8 cellular contexts compared by ENCODE assay signal in genomic region chr5:96629774-96630173, GRCh38. TPM values are rescaled to one million over a fixed set of nuclear protein-coding genes. Genes with fewer than 3 reads are reported as not detected.
DNase-seq lines count a peak whose midpoint lies in the region; ATAC-seq lines count a peak whose summit lies in the region.

No MANE protein-coding gene starts in this region.

- peak; percentile 45 for DNase-seq in Caki2 (ENCODE audit: low read depth)
- DNase-seq in NCI-H1436 (lab: John Stamatoyannopoulos, UW) = peak; percentile 5
- peak; percentile 46 for DNase-seq in amniotic stem cell (lab: John Stamatoyannopoulos, UW)
- no peak for DNase-seq in memory B cell (ENCODE audit: low spot score in 2 of 2)
- DNase-seq in activated CD4-positive, alpha-beta T cell treated with anti-CD3 and anti-CD28 coated beads, Interleukin-2, amount 50 U/mL, for 4 hours = no peak
- DNase-seq in activated CD4-positive, alpha-beta T cell treated with anti-CD3 and anti-CD28 coated beads, Interleukin-2, amount 50 U/mL, for 48 hours = no peak
- DNase-seq in activated CD4-positive, alpha-beta T cell treated with anti-CD3 and anti-CD28 coated beads for 36 hours = no peak

- ATAC-seq in memory B cell (ENCODE audit: low read depth) (no peak), HG03521 (IDR thresholded peaks at IDR 0.05; ENCODE audit: unreplicated experiment) (no peak)
- no peak for ATAC-seq in activated CD4-positive, alpha-beta T cell treated with anti-CD3 and anti-CD28 coated beads for 36 hours

- CTCF ChIA-PET in activated CD4-positive, alpha-beta T cell treated with anti-CD3 and anti-CD28 coated beads for 36 hours (lab: Charles Lee) = interaction anchor here (1.1 kb wide), 2 partner anchors 42 to 58 kb away, joined by 3 read pairs; no protein-coding TSS in a partner anchor

- H3K9me3 Mint-ChIP-seq in memory B cell = no peaks in the 10 kb centered on the region
- no peaks in the 10 kb centered on the region for H3K9me3 Mint-ChIP-seq in activated CD4-positive, alpha-beta T cell treated with anti-CD3 and anti-CD28 coated beads for 36 hours (ENCODE audit: low read depth)

- in situ Hi-C loops in Caki2 (cut with HindIII; ENCODE audit: low pct_unique_long_range_greater_than_20kb, low sequenced_read_pairs) = no loop called here

- no peak overlapping the region for H3K4me3 Mint-ChIP-seq in memory B cell
- no peak overlapping the region for H3K4me3 Mint-ChIP-seq in activated CD4-positive, alpha-beta T cell treated with anti-CD3 and anti-CD28 coated beads for 36 hours

- peaks cover 5% of the 10 kb centered on the region for H3K27me3 Mint-ChIP-seq in memory B cell
- H3K27me3 Mint-ChIP-seq in activated CD4-positive, alpha-beta T cell treated with anti-CD3 and anti-CD28 coated beads for 36 hours = peaks cover 6% of the 10 kb centered on the region

- intact Hi-C loops in activated CD4-positive, alpha-beta T cell treated with anti-CD3 and anti-CD28 coated beads for 36 hours (cut with DNase I, micrococcal nuclease) = loop anchor here in 1 of 2 experiments (10.0 kb wide), 1 partner anchor 395 kb away; no protein-coding TSS in a partner anchor

- no peaks in the 10 kb centered on the region for H3K36me3 Mint-ChIP-seq in memory B cell
- H3K36me3 Mint-ChIP-seq in activated CD4-positive, alpha-beta T cell treated with anti-CD3 and anti-CD28 coated beads for 36 hours (ENCODE audit: low read depth) = no peaks in the 10 kb centered on the region

- POLR2A ChIA-PET in activated CD4-positive, alpha-beta T cell treated with anti-CD3 and anti-CD28 coated beads for 36 hours (lab: Charles Lee) = no interaction called here

- peak overlapping the region; percentile 16 for H3K27ac Mint-ChIP-seq in memory B cell
- H3K27ac Mint-ChIP-seq in activated CD4-positive, alpha-beta T cell treated with anti-CD3 and anti-CD28 coated beads for 36 hours = no peak overlapping the region

- H3K4me1 Mint-ChIP-seq in memory B cell = no peaks in the 10 kb centered on the region
- peaks cover 5% of the 10 kb centered on the region for H3K4me1 Mint-ChIP-seq in activated CD4-positive, alpha-beta T cell treated with anti-CD3 and anti-CD28 coated beads for 36 hours

RNA-seq across cellular contexts. Expression of gene CAST, which starts 32.4 kb away (rescaled TPM):
- 54.8 and 63.5 TPM in 2 replicates for total RNA-seq in Caki2 (2014; rRNA removed; shearing (Covaris generic); ENCODE audit: low replicate concordance)
- 100 to 1,000 TPM; 136 to 211 TPM for total RNA-seq in activated CD4-positive, alpha-beta T cell treated with anti-CD3 and anti-CD28 coated beads for 36 hours

Comparison
In these comparisons a context has a peak if more than half of its experiments do, and no peak if none do; other contexts are left out.
1. DNase-seq: peak in Caki2 (single experiment), NCI-H1436 (single experiment) and amniotic stem cell (single experiment); none in memory B cell (0 of 2), activated CD4-positive, alpha-beta T cell treated with anti-CD3 and anti-CD28 coated beads, Interleukin-2, amount 50 U/mL, for 4 hours (0 of 2), activated CD4-positive, alpha-beta T cell treated with anti-CD3 and anti-CD28 coated beads, Interleukin-2, amount 50 U/mL, for 48 hours (0 of 2) and activated CD4-positive, alpha-beta T cell treated with anti-CD3 and anti-CD28 coated beads for 36 hours (single experiment).